ENCODE assay signal across 10 cellular contexts in the genomic region with DNA sequence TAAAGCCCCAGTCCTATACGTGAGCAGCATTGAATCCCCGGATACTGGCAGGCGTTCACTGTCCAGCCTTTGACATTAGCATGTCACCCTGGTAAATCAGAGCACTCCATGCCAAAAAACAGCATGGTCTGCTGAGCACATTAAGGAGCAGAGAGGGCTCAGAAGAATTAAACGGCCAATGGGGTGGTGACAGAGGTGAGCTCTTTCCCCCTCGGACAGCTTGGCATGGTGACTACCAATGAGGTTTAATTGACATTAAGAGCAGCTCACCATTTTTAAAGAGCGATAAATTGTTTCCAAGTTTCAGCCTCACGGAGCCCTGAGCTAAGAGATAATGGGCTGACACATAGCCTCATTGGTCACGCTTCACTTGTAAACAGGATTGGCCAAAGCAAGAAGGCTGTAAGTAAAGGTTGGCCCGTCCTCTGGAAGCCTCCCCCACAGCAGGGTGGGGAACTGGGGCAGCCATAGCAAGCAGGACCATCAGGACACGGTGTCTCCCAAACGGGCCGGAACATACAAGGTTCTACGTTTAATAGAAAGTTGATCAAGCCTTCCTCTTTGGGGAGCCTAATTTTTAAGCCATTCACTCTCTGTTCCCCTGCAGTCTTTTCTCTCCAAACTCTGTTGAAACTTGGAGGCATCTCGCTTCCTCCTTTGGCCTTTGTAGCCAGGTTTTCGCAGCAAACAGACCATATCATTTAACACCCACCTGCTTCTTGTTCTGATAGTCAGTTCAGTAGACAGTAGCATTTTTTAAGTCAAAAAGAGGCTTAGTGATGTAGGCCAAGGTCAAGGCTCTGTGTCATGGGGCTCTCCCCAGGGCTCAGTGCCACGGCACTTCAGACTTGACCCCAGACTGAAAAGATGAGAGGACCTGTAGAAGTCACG. TPM values are rescaled to one million over a fixed set of nuclear protein-coding genes. Genes with fewer than 3 reads are reported as not detected.
A peak's percentile ranks its signal among the peaks of the same experiment; 100 is the strongest.
DNase-seq lines count a peak whose midpoint lies in the region; ATAC-seq, FAIRE-seq and TF ChIP-seq lines count a peak whose summit lies in the region.
"Had no signal": no experiment of that assay in that cellular context is flagged by ENCODE, and none has a peak within 500 bp of the region (broad histone marks: within the 10 kb centered on the region; RNA-seq: fewer than 3 reads in every experiment).

No MANE protein-coding gene starts in this region.

- ATAC-seq in HG02885 (IDR thresholded peaks at IDR 0.05; ENCODE audit: poor library complexity, unreplicated experiment) (peak; percentile 88), HG03175 (IDR thresholded peaks at IDR 0.05; ENCODE audit: unreplicated experiment) (no peak)

- no peaks in the 10 kb centered on the region for H3K9me2 ChIP-seq in hepatocyte (replicated peaks; ENCODE audit: insufficient read depth)

- TF ChIP-seq CTCF in nephron progenitor cell (IDR thresholded peaks at IDR 0.05) (no peak), hepatocyte (IDR thresholded peaks at IDR 0.05; ENCODE audit: poor library complexity) (no peak)

- no peak overlapping the region for H3K4me3 ChIP-seq in hepatocyte

- DNase-seq in GM12892 (ENCODE audit: insufficient read length) (no peak), nephron progenitor cell (no peak), NCI-H2196 treated with DMSO at 0.1 percent for 48 hours (lab: John Stamatoyannopoulos, UW; ENCODE audit: unreplicated experiment) (no peak), hepatocyte (ENCODE audit: low spot score) (no peak)
- DNase-seq in stimulated activated CD4-positive, alpha-beta T cell treated with anti-CD3 and anti-CD28 coated beads, Interleukin-4, amount 100 ng/mL, for 24 hours: no peak
- DNase-seq: CD4-positive, alpha-beta memory T cell had no signal

- no peak overlapping the region for H2AFZ ChIP-seq in hepatocyte

- peaks cover 8% of the 10 kb centered on the region for H3K4me1 ChIP-seq in hepatocyte (ENCODE audit: insufficient read depth)

- H3K4me3 Mint-ChIP-seq in nephron progenitor cell: no peak overlapping the region

- no peaks in the 10 kb centered on the region for H3K27me3 ChIP-seq in hepatocyte

- H3K4me2 ChIP-seq in hepatocyte: no peak overlapping the region

- no peak for TF ChIP-seq POLR2A in GM12892 (IDR thresholded peaks at IDR 0.05; ENCODE audit: low read depth, low read length)

- no peaks in the 10 kb centered on the region for H3K36me3 ChIP-seq in hepatocyte (replicated peaks; ENCODE audit: insufficient read depth, low read depth)

- peaks cover 72% of the 10 kb centered on the region for H3K36me3 Mint-ChIP-seq in nephron progenitor cell (ENCODE audit: low read depth)

- 94% methylated on average over 17 of the region's 17 CpGs for WGBS in hepatocyte (ENCODE audit: low lambda C conversion rate, missing lambda C conversion rate)

- peaks cover 33% of the 10 kb centered on the region for H3K4me1 Mint-ChIP-seq in nephron progenitor cell

- FAIRE-seq in GM12892 (lab: Jason Lieb, UNC): peak; percentile 78
- FAIRE-seq: TTC549 had no signal

- H3K27ac Mint-ChIP-seq in nephron progenitor cell: peak overlapping the region; percentile 83

- H3K79me2 ChIP-seq in hepatocyte: peaks cover 65% of the 10 kb centered on the region

- peaks cover 55% of the 10 kb centered on the region for H4K20me1 ChIP-seq in hepatocyte (ENCODE audit: insufficient read depth, poor library complexity, severe bottlenecking)

- no peaks in the 10 kb centered on the region for H3K9me3 ChIP-seq in hepatocyte (ENCODE audit: low read depth)

- H3K27me3 Mint-ChIP-seq in nephron progenitor cell (ENCODE audit: low read depth, poor library complexity): peaks cover 5% of the 10 kb centered on the region
- H3K27me3 Mint-ChIP-seq: CD4-positive, alpha-beta memory T cell had no signal

- no peaks in the 10 kb centered on the region for H3K9me3 Mint-ChIP-seq in nephron progenitor cell
- H3K9me3 Mint-ChIP-seq: CD4-positive, alpha-beta memory T cell had no signal

- H3K27ac ChIP-seq in angular gyrus (ENCODE audit: low read depth, low read length) (peak overlapping the region; percentile 9), hepatocyte (no peak overlapping the region)

RNA-seq across cellular contexts. Expression of a gene that starts 25.9 kb away (rescaled TPM):
- 0.21 TPM for polyA plus RNA-seq in GM12892 (2012; ENCODE audit: missing spikeins)
- not detected in 2 replicates for total RNA-seq in hepatocyte
- polyA plus RNA-seq in hepatocyte: 0.21 and 0.74 TPM in 2 replicates
- total RNA-seq: CD4-positive, alpha-beta memory T cell had no signal
- polyA plus RNA-seq: CD4-positive, alpha-beta memory T cell had no signal

RNA-seq across cellular contexts. Expression of a gene that starts 35.7 kb away (rescaled TPM):
- polyA plus RNA-seq in GM12892 (2012; ENCODE audit: missing spikeins): 14.7 TPM
- total RNA-seq in hepatocyte: 44.5 and 46.6 TPM in 2 replicates
- polyA plus RNA-seq in hepatocyte: 41.1 and 43.2 TPM in 2 replicates
